ENCODE assay signal across 16 cellular contexts in the genomic region with DNA sequence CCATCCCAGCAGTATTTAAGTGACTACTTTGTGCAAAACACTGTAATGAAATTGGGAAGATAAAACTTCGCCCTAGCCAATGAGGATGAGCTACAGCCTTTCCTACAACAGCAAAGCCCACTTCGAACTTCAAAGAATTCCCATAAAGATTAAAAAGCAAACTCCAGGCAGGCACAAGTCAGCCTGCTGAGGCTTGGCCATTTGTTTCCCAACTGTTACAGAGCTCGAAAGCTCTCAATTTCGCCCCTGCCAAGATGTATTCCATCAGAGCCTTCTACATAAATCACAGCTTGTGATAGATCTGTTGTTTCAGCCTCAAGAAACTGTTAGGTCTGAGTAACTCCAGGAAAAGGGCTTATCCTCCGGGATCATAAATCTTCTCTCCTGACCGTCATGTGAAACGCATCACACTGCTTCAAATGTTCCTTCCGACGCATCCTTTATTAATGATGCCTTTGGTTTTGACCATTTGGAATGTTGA.
A peak's percentile ranks its signal among the peaks of the same experiment; 100 is the strongest.
DNase-seq lines count a peak whose midpoint lies in the region; FAIRE-seq and TF ChIP-seq lines count a peak whose summit lies in the region.
"Had no signal": no experiment of that assay in that cellular context is flagged by ENCODE, and none has a peak within 500 bp of the region (broad histone marks: within the 10 kb centered on the region; RNA-seq: fewer than 3 reads in every experiment).

No MANE protein-coding gene starts in this region.

- H3K27ac Mint-ChIP-seq in nephron progenitor cell = peak overlapping the region; percentile 97
- H3K27ac Mint-ChIP-seq: activated naive CD8-positive, alpha-beta T cell treated with anti-CD3 and anti-CD28 coated beads, Interleukin-2, amount 10 ng/mL, durations not matched to agents 7 days and 5 days; dendritic cell treated with granulocyte-macrophage colony-stimulating factor and Interleukin-4, amounts not matched to agents 40 ng/mL and 50 ng/mL, for 4 days had no signal

- no peaks in the 10 kb centered on the region for H3K9me3 Mint-ChIP-seq in nephron progenitor cell
- H3K9me3 Mint-ChIP-seq: activated naive CD8-positive, alpha-beta T cell treated with anti-CD3 and anti-CD28 coated beads, Interleukin-2, amount 10 ng/mL, durations not matched to agents 7 days and 5 days; dendritic cell treated with granulocyte-macrophage colony-stimulating factor and Interleukin-4, amounts not matched to agents 40 ng/mL and 50 ng/mL, for 4 days had no signal

- peak; percentile 23 for FAIRE-seq in HTR-8/SVneo (lab: Jason Lieb, UNC)
- FAIRE-seq: A204.1, D721Med, small intestine had no signal

- TF ChIP-seq CTCF in nephron progenitor cell (IDR thresholded peaks at IDR 0.05) = no peak

- peak overlapping the region; percentile 65 for H3K4me3 Mint-ChIP-seq in nephron progenitor cell
- H3K4me3 Mint-ChIP-seq: activated naive CD8-positive, alpha-beta T cell treated with anti-CD3 and anti-CD28 coated beads, Interleukin-2, amount 10 ng/mL, durations not matched to agents 7 days and 5 days; dendritic cell treated with granulocyte-macrophage colony-stimulating factor and Interleukin-4, amounts not matched to agents 40 ng/mL and 50 ng/mL, for 4 days had no signal

- DNase-seq in A172 (ENCODE audit: low spot score) (peak; percentile 83), HTR-8/SVneo (ENCODE audit: insufficient read length, low spot score) (peak; percentile 72), epidermal melanocyte (ENCODE audit: insufficient read length, low spot score) (peak; percentile 49), nephron progenitor cell (peak; percentile 24), HK-2 (ENCODE audit: unreplicated experiment) (no peak), NCI-H774 (lab: John Stamatoyannopoulos, UW) (no peak), NCI-H1417 treated with DMSO at 0.1 percent for 48 hours (lab: John Stamatoyannopoulos, UW) (no peak)
- no peak for DNase-seq in activated CD4-positive, alpha-beta T cell treated with anti-CD3 and anti-CD28 coated beads for 48 hours
- DNase-seq: activated naive CD8-positive, alpha-beta T cell treated with anti-CD3 and anti-CD28 coated beads, Interleukin-2, amount 10 ng/mL, durations not matched to agents 7 days and 5 days; kidney glomerular epithelial cell; NCI-H2107; small intestine; testis had no signal

- no peaks in the 10 kb centered on the region for H3K36me3 Mint-ChIP-seq in nephron progenitor cell (ENCODE audit: low read depth)
- H3K36me3 Mint-ChIP-seq: activated naive CD8-positive, alpha-beta T cell treated with anti-CD3 and anti-CD28 coated beads, Interleukin-2, amount 10 ng/mL, durations not matched to agents 7 days and 5 days had no signal

- peaks cover 4% of the 10 kb centered on the region for H3K27me3 Mint-ChIP-seq in nephron progenitor cell (ENCODE audit: low read depth, poor library complexity)

- peaks cover 63% of the 10 kb centered on the region for H3K4me1 Mint-ChIP-seq in nephron progenitor cell
- H3K4me1 Mint-ChIP-seq: activated naive CD8-positive, alpha-beta T cell treated with anti-CD3 and anti-CD28 coated beads, Interleukin-2, amount 10 ng/mL, durations not matched to agents 7 days and 5 days had no signal

Comparison
In these comparisons a context has a peak if more than half of its experiments do, and no peak if none do; other contexts are left out.
1. DNase-seq: peak in A172 (single experiment), HTR-8/SVneo (single experiment), epidermal melanocyte (single experiment) and nephron progenitor cell (single experiment); none in HK-2 (single experiment), NCI-H774 (single experiment), activated CD4-positive, alpha-beta T cell treated with anti-CD3 and anti-CD28 coated beads for 48 hours (single experiment) and NCI-H1417 treated with DMSO at 0.1 percent for 48 hours (single experiment).